8 cellular contexts compared by ENCODE assay signal in genomic region chr9:127896395-127897193, GRCh38. TPM values are rescaled to one million over a fixed set of nuclear protein-coding genes. Genes with fewer than 3 reads are reported as not detected.
DNase-seq lines count a peak whose midpoint lies in the region; ATAC-seq and TF ChIP-seq lines count a peak whose summit lies in the region.

No MANE protein-coding gene starts in this region.

- H3K4me1 ChIP-seq in HUES48 (ENCODE audit: control insufficient read depth, insufficient read depth, low read length) (peaks cover 15% of the 10 kb centered on the region; the same call in 1 of the 2 replicates), lung (ENCODE audit: control insufficient read depth in 2 of 2, insufficient read depth in 2 of 2, low read length in 2 of 2) (peaks cover 6 to 18% of the 10 kb centered on the region in 2 donors), BE2C (peaks cover 6% of the 10 kb centered on the region; the same call in 1 of the 2 replicates)

- H3K9ac ChIP-seq in HUES48 (ENCODE audit: low read depth, low read length), result no peak overlapping the region

- no peaks in the 10 kb centered on the region for H3K27me3 ChIP-seq in HUES48 (ENCODE audit: control insufficient read depth, insufficient read depth, low read length)
- no peaks in the 10 kb centered on the region for H3K27me3 ChIP-seq in lung (ENCODE audit: control insufficient read depth, insufficient read depth)
- no peaks in the 10 kb centered on the region for H3K27me3 ChIP-seq in BE2C

- no peak for TF ChIP-seq CTCF in lung (IDR thresholded peaks at IDR 0.05; ENCODE audit: control extremely low read depth, extremely low read depth)
- no peak for TF ChIP-seq CTCF in BE2C (IDR thresholded peaks at IDR 0.05; ENCODE audit: low read depth, low read length)

- H3K27ac ChIP-seq in HUES48 (ENCODE audit: low read depth, low read length) (peak overlapping the region; percentile 78), cingulate gyrus (ENCODE audit: low read depth, low read length) (peak overlapping the region; percentile 84), lung (ENCODE audit: low read depth in 1 of 2, low read length in 1 of 2) (peak overlapping the region; percentile 66 to 80), substantia nigra (ENCODE audit: low read depth, low read length, poor library complexity, severe bottlenecking) (peak overlapping the region; percentile 72)

- 68 to 78% methylated on average over 16 of the region's 16 CpGs for WGBS in lung, 2 donors

- no peak for DNase-seq in lung (ENCODE audit: low spot score)
- no peak for DNase-seq in substantia nigra (lab: John Stamatoyannopoulos, UW)
- DNase-seq in BE2C, result no peak

- ATAC-seq in lung (ENCODE audit: insufficient read depth, low FRiP score), result no peak
- ATAC-seq in GM21825 (IDR thresholded peaks at IDR 0.05; ENCODE audit: unreplicated experiment), result no peak
- no peak for ATAC-seq in HG02852 (IDR thresholded peaks at IDR 0.05; ENCODE audit: unreplicated experiment)
- no peak for ATAC-seq in HG02981 (IDR thresholded peaks at IDR 0.05; ENCODE audit: unreplicated experiment)

- H3K4me3 ChIP-seq in HUES48 (ENCODE audit: low read depth, low read length) (no peak overlapping the region), lung (no peak overlapping the region), BE2C (ENCODE audit: low read depth, low read length) (no peak overlapping the region; the same call in 1 of the 2 replicates)

- H3K9me3 ChIP-seq in HUES48 (ENCODE audit: control insufficient read depth, insufficient read depth, low read length) (no peaks in the 10 kb centered on the region), lung (ENCODE audit: control insufficient read depth in 2 of 2, insufficient read depth in 1 of 2, low read length in 1 of 2) (peaks cover 0 to 11% of the 10 kb centered on the region in 2 donors), BE2C (no peaks in the 10 kb centered on the region)

- H3K36me3 ChIP-seq in HUES48 (ENCODE audit: control insufficient read depth, insufficient read depth, low read length) (peaks cover 47% of the 10 kb centered on the region), lung (ENCODE audit: control insufficient read depth in 2 of 2, insufficient read depth in 2 of 2, low read length in 2 of 2) (peaks cover 15 to 31% of the 10 kb centered on the region in 2 donors), BE2C (peaks cover 48% of the 10 kb centered on the region)

RNA-seq across cellular contexts. Expression of gene ST6GALNAC6, which starts 2.8 kb away (rescaled TPM):
- 10 to 100 TPM; 28.3 to 51.9 TPM for total RNA-seq in lung
- 10 to 100 TPM; 45.3 to 59.8 TPM for polyA plus RNA-seq in lung
- 40.4 TPM for polyA plus RNA-seq in BE2C (2012; ENCODE audit: insufficient read depth, insufficient read length, low read depth)

RNA-seq across cellular contexts. Expression of gene AK1, which starts 19.1 kb away (rescaled TPM):
- total RNA-seq in lung, result 100 to 1,000 TPM in 1 of 2 donors, 10 to 100 TPM in 1; 72.3 to 154 TPM
- 100 to 1,000 TPM in 1 of 2 donors, 10 to 100 TPM in 1; 63.8 to 386 TPM for polyA plus RNA-seq in lung
- polyA plus RNA-seq in BE2C (2012; ENCODE audit: insufficient read depth, insufficient read length, low read depth), result 236 TPM

RNA-seq across cellular contexts. Expression of gene ST6GALNAC4, which starts 20.2 kb away (rescaled TPM):
- total RNA-seq in lung, result 10 to 100 TPM; 42.7 to 96.2 TPM
- polyA plus RNA-seq in lung, result 10 to 100 TPM; 24.6 to 67.3 TPM
- polyA plus RNA-seq in BE2C (2012; ENCODE audit: insufficient read depth, insufficient read length, low read depth), result 39.4 TPM

RNA-seq across cellular contexts. Expression of gene PIP5KL1, which starts 34.0 kb away (rescaled TPM):
- 1 to 10 TPM; 4.9 to 9.0 TPM for total RNA-seq in lung
- polyA plus RNA-seq in lung, result 1 to 10 TPM; 2.0 to 4.9 TPM
- polyA plus RNA-seq in BE2C (2012; ENCODE audit: insufficient read depth, insufficient read length, low read depth), result 0.74 TPM

RNA-seq across cellular contexts. Expression of gene DPM2, which starts 41.1 kb away (rescaled TPM):
- total RNA-seq in lung, result 10 to 100 TPM; 20.5 to 51.3 TPM
- 10 to 100 TPM; 50.8 to 51.1 TPM for polyA plus RNA-seq in lung
- 137 TPM for polyA plus RNA-seq in BE2C (2012; ENCODE audit: insufficient read depth, insufficient read length, low read depth)
